ENCODE assay signal across 18 cellular contexts in the genomic region with DNA sequence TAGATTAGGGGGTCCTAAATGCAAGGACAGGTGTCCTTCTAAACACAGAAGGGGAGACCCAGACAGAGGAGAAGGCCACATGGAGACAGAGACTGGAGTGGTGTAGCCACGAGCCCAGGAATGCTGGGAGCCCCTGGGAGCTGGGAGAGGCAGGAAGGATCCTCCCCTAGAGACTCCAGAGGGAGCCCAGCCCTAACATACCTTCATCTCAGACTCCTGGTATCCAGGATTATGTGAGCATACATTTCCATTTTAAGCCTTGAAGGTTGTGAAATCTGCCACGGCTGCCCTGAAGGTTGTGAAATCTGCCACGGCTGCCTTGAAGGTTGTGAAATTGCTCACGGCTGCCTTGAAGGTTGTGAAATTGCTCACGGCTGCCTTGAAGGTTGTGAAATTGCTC.
A peak's percentile ranks its signal among the peaks of the same experiment; 100 is the strongest.
DNase-seq lines count a peak whose midpoint lies in the region; ATAC-seq and TF ChIP-seq lines count a peak whose summit lies in the region.
"Had no signal": no experiment of that assay in that cellular context is flagged by ENCODE, and none has a peak within 500 bp of the region (broad histone marks: within the 10 kb centered on the region; RNA-seq: fewer than 3 reads in every experiment).

No MANE protein-coding gene starts in this region.

- H3K36me3 Mint-ChIP-seq in activated T-cell treated with anti-CD3 and anti-CD28 coated beads, Interleukin-2, amount 50 U/mL, for 72 hours (ENCODE audit: insufficient read depth in 2 of 2): peaks cover 15 to 27% of the 10 kb centered on the region in 2 donors
- peaks cover 19% of the 10 kb centered on the region for H3K36me3 Mint-ChIP-seq in activated CD4-positive, alpha-beta memory T cell treated with anti-CD3 and anti-CD28 coated beads for 36 hours
- H3K36me3 Mint-ChIP-seq in stimulated activated effector memory CD8-positive, alpha-beta T cell treated with anti-CD3 and anti-CD28 coated beads, Interleukin-12 subunit alpha, Interleukin-12 subunit beta, amount 100 ng/mL, for 72 hours: peaks cover 7% of the 10 kb centered on the region

- H3K9me3 Mint-ChIP-seq in activated T-cell treated with anti-CD3 and anti-CD28 coated beads, Interleukin-2, amount 50 U/mL, for 72 hours: peaks cover 8 to 17% of the 10 kb centered on the region in 2 donors
- peaks cover 44% of the 10 kb centered on the region for H3K9me3 Mint-ChIP-seq in activated CD4-positive, alpha-beta memory T cell treated with anti-CD3 and anti-CD28 coated beads for 36 hours
- H3K9me3 Mint-ChIP-seq in stimulated activated effector memory CD8-positive, alpha-beta T cell treated with anti-CD3 and anti-CD28 coated beads, Interleukin-12 subunit alpha, Interleukin-12 subunit beta, amount 100 ng/mL, for 72 hours: peaks cover 9% of the 10 kb centered on the region

- intact Hi-C loops in activated CD4-positive, alpha-beta memory T cell treated with anti-CD3 and anti-CD28 coated beads for 36 hours (cut with micrococcal nuclease): loop anchor here (10.0 kb wide), 1 partner anchor 98 kb away; no protein-coding TSS in a partner anchor

- POLR2A ChIA-PET in activated CD4-positive, alpha-beta memory T cell treated with anti-CD3 and anti-CD28 coated beads for 36 hours (lab: Charles Lee): no interaction called here

- no peak for DNase-seq in activated T-cell treated with anti-CD3 and anti-CD28 coated beads, Interleukin-2, amount 50 U/mL, for 72 hours
- no peak for DNase-seq in activated T-cell treated with anti-CD3 and anti-CD28 coated beads, Interleukin-2, amount 50 U/mL, for 48 hours
- peak; percentile 14 for DNase-seq in LoVo (ENCODE audit: low spot score)
- peak; percentile 10 for DNase-seq in activated CD4-positive, alpha-beta memory T cell treated with anti-CD3 and anti-CD28 coated beads for 36 hours
- no peak for DNase-seq in stimulated activated effector memory CD8-positive, alpha-beta T cell treated with anti-CD3 and anti-CD28 coated beads, Interleukin-12 subunit alpha, Interleukin-12 subunit beta, amount 100 ng/mL, for 72 hours (ENCODE audit: low spot score in 2 of 2)
- DNase-seq: BE2C, DMS153, EL, H9, NCI-H1105 treated with DMSO at 0.1 percent for 48 hours, NCI-H187, NCI-H446, NCI-H748 treated with DMSO at 0.1 percent for 48 hours, Right ventricle myocardium superior had no signal

- H3K27me3 Mint-ChIP-seq in activated T-cell treated with anti-CD3 and anti-CD28 coated beads, Interleukin-2, amount 50 U/mL, for 72 hours (ENCODE audit: low read depth): no peaks in the 10 kb centered on the region
- H3K27me3 Mint-ChIP-seq in activated CD4-positive, alpha-beta memory T cell treated with anti-CD3 and anti-CD28 coated beads for 36 hours: no peaks in the 10 kb centered on the region

- H3K27ac Mint-ChIP-seq in activated T-cell treated with anti-CD3 and anti-CD28 coated beads, Interleukin-2, amount 50 U/mL, for 72 hours: peak overlapping the region; percentile 86
- peak overlapping the region; percentile 60 for H3K27ac Mint-ChIP-seq in activated CD4-positive, alpha-beta memory T cell treated with anti-CD3 and anti-CD28 coated beads for 36 hours
- peak overlapping the region; percentile 90 for H3K27ac Mint-ChIP-seq in stimulated activated effector memory CD8-positive, alpha-beta T cell treated with anti-CD3 and anti-CD28 coated beads, Interleukin-12 subunit alpha, Interleukin-12 subunit beta, amount 100 ng/mL, for 72 hours
- H3K27ac Mint-ChIP-seq: H9 had no signal

- peak; percentile 52 to 69 for ATAC-seq in activated T-cell treated with anti-CD3 and anti-CD28 coated beads, Interleukin-2, amount 50 U/mL, for 72 hours (replicated peaks in 1 of 2)
- peak; percentile 55 for ATAC-seq in stimulated activated effector memory CD8-positive, alpha-beta T cell treated with anti-CD3 and anti-CD28 coated beads, Interleukin-12 subunit alpha, Interleukin-12 subunit beta, amount 100 ng/mL, for 72 hours
- ATAC-seq in HG03159 (IDR thresholded peaks at IDR 0.05; ENCODE audit: unreplicated experiment) (no peak), SK-N-SH treated with all-trans-retinoic acid at 6 μM for 48 hours (no peak), HG02623 (IDR thresholded peaks at IDR 0.05; ENCODE audit: unreplicated experiment) (no peak)
- ATAC-seq: Panc1 had no signal

- no peak overlapping the region for H3K4me3 Mint-ChIP-seq in activated T-cell treated with anti-CD3 and anti-CD28 coated beads, Interleukin-2, amount 50 U/mL, for 72 hours
- no peak overlapping the region for H3K4me3 Mint-ChIP-seq in activated CD4-positive, alpha-beta memory T cell treated with anti-CD3 and anti-CD28 coated beads for 36 hours
- H3K4me3 Mint-ChIP-seq in stimulated activated effector memory CD8-positive, alpha-beta T cell treated with anti-CD3 and anti-CD28 coated beads, Interleukin-12 subunit alpha, Interleukin-12 subunit beta, amount 100 ng/mL, for 72 hours: no peak overlapping the region
- H3K4me3 Mint-ChIP-seq: H9 had no signal

- peaks cover 17% of the 10 kb centered on the region for H3K4me1 Mint-ChIP-seq in activated T-cell treated with anti-CD3 and anti-CD28 coated beads, Interleukin-2, amount 50 U/mL, for 72 hours (ENCODE audit: low read depth)
- H3K4me1 Mint-ChIP-seq in activated CD4-positive, alpha-beta memory T cell treated with anti-CD3 and anti-CD28 coated beads for 36 hours (ENCODE audit: low read depth): peaks cover 12% of the 10 kb centered on the region
- H3K4me1 Mint-ChIP-seq in stimulated activated effector memory CD8-positive, alpha-beta T cell treated with anti-CD3 and anti-CD28 coated beads, Interleukin-12 subunit alpha, Interleukin-12 subunit beta, amount 100 ng/mL, for 72 hours: peaks cover 13% of the 10 kb centered on the region
- H3K4me1 Mint-ChIP-seq: H9 had no signal

- CTCF ChIA-PET in activated CD4-positive, alpha-beta memory T cell treated with anti-CD3 and anti-CD28 coated beads for 36 hours (lab: Charles Lee): no interaction called here

TF ChIP-seq in SK-N-SH treated with all-trans-retinoic acid at 6 μM for 48 hours, 23 proteins besides CTCF, POLR2A, EP300 and RAD21:
- TF ChIP-seq, protein P1, sequence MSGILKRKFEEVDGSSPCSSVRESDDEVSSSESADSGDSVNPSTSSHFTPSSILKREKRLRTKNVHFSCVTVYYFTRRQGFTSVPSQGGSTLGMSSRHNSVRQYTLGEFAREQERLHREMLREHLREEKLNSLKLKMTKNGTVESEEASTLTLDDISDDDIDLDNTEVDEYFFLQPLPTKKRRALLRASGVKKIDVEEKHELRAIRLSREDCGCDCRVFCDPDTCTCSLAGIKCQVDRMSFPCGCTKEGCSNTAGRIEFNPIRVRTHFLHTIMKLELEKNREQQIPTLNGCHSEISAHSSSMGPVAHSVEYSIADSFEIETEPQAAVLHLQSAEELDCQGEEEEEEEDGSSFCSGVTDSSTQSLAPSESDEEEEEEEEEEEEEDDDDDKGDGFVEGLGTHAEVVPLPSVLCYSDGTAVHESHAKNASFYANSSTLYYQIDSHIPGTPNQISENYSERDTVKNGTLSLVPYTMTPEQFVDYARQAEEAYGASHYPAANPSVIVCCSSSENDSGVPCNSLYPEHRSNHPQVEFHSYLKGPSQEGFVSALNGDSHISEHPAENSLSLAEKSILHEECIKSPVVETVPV (CRISPR knock-in tag; IDR thresholded peaks at IDR 0.05): no peak
- no peak for TF ChIP-seq ZNF8 (CRISPR knock-in tag; IDR thresholded peaks at IDR 0.05)
- no peak for TF ChIP-seq GLIS3 (CRISPR knock-in tag; IDR thresholded peaks at IDR 0.05)
- no peak for TF ChIP-seq RARB (CRISPR knock-in tag; IDR thresholded peaks at IDR 0.05)
- TF ChIP-seq TCF4 (CRISPR knock-in tag; IDR thresholded peaks at IDR 0.05; ENCODE audit: borderline replicate concordance): no peak
- TF ChIP-seq, protein P2, sequence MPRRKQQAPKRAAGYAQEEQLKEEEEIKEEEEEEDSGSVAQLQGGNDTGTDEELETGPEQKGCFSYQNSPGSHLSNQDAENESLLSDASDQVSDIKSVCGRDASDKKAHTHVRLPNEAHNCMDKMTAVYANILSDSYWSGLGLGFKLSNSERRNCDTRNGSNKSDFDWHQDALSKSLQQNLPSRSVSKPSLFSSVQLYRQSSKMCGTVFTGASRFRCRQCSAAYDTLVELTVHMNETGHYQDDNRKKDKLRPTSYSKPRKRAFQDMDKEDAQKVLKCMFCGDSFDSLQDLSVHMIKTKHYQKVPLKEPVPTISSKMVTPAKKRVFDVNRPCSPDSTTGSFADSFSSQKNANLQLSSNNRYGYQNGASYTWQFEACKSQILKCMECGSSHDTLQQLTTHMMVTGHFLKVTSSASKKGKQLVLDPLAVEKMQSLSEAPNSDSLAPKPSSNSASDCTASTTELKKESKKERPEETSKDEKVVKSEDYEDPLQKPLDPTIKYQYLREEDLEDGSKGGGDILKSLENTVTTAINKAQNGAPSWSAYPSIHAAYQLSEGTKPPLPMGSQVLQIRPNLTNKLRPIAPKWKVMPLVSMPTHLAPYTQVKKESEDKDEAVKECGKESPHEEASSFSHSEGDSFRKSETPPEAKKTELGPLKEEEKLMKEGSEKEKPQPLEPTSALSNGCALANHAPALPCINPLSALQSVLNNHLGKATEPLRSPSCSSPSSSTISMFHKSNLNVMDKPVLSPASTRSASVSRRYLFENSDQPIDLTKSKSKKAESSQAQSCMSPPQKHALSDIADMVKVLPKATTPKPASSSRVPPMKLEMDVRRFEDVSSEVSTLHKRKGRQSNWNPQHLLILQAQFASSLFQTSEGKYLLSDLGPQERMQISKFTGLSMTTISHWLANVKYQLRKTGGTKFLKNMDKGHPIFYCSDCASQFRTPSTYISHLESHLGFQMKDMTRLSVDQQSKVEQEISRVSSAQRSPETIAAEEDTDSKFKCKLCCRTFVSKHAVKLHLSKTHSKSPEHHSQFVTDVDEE (CRISPR knock-in tag; IDR thresholded peaks at IDR 0.05): no peak
- no peak for TF ChIP-seq ZNF565 (CRISPR knock-in tag; conservative IDR thresholded peaks at IDR 0.05; ENCODE audit: low read depth)
- no peak for TF ChIP-seq CSDC2 (CRISPR knock-in tag; IDR thresholded peaks at IDR 0.05)
- TF ChIP-seq, protein P3, sequence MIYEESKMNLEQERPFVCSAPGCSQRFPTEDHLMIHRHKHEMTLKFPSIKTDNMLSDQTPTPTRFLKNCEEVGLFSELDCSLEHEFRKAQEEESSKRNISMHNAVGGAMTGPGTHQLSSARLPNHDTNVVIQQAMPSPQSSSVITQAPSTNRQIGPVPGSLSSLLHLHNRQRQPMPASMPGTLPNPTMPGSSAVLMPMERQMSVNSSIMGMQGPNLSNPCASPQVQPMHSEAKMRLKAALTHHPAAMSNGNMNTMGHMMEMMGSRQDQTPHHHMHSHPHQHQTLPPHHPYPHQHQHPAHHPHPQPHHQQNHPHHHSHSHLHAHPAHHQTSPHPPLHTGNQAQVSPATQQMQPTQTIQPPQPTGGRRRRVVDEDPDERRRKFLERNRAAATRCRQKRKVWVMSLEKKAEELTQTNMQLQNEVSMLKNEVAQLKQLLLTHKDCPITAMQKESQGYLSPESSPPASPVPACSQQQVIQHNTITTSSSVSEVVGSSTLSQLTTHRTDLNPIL (CRISPR knock-in tag; IDR thresholded peaks at IDR 0.05; ENCODE audit: low read depth): no peak
- no peak for TF ChIP-seq OSR1 (CRISPR knock-in tag; IDR thresholded peaks at IDR 0.05)
- no peak for TF ChIP-seq BACH2 (CRISPR knock-in tag; IDR thresholded peaks at IDR 0.05; ENCODE audit: borderline replicate concordance)
- TF ChIP-seq ARNTL (CRISPR knock-in tag; IDR thresholded peaks at IDR 0.05; ENCODE audit: borderline replicate concordance, low read depth): no peak

Comparison
In these comparisons a context has a peak if more than half of its experiments do, and no peak if none do; other contexts are left out.
1. ATAC-seq: peak in activated T-cell treated with anti-CD3 and anti-CD28 coated beads, Interleukin-2, amount 50 U/mL, for 72 hours (2 of 2) and stimulated activated effector memory CD8-positive, alpha-beta T cell treated with anti-CD3 and anti-CD28 coated beads, Interleukin-12 subunit alpha, Interleukin-12 subunit beta, amount 100 ng/mL, for 72 hours (single experiment); none in HG03159 (single experiment), SK-N-SH treated with all-trans-retinoic acid at 6 μM for 48 hours (single experiment) and HG02623 (single experiment).
2. DNase-seq: peak in LoVo (single experiment) and activated CD4-positive, alpha-beta memory T cell treated with anti-CD3 and anti-CD28 coated beads for 36 hours (single experiment); none in activated T-cell treated with anti-CD3 and anti-CD28 coated beads, Interleukin-2, amount 50 U/mL, for 72 hours (0 of 2), activated T-cell treated with anti-CD3 and anti-CD28 coated beads, Interleukin-2, amount 50 U/mL, for 48 hours (0 of 2) and stimulated activated effector memory CD8-positive, alpha-beta T cell treated with anti-CD3 and anti-CD28 coated beads, Interleukin-12 subunit alpha, Interleukin-12 subunit beta, amount 100 ng/mL, for 72 hours (0 of 2).
3. Peak in every context shown above with its lines, with median percentiles within 50 percentile points of each other: H3K27ac Mint-ChIP-seq.